In the genomic region with DNA sequence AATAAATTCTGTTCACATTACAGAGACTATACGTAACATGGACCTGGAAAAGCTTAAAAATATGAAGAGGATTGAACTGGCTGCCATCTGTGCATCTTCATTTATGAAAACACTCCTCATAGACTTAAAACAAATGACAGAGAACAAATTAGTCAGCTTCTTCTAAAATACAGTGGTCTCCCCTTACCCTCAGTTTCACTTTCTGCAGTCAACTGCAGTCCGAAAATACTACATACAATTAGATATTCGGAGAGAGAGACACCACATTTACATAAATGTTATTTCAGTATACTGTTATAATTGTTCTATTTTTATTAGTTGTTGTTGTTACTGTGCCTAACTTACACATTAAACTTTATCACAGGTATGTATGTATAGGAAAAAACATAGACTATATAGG, we compare ENCODE assay signal across 1 cellular context.
TF ChIP-seq lines count a peak whose summit lies in the region.

No MANE protein-coding gene starts in this region.

TF ChIP-seq in HepG2, 621 proteins besides CTCF, POLR2A, EP300 and RAD21:
- TF ChIP-seq NR2F2 (IDR thresholded peaks at IDR 0.05; ENCODE audit: borderline replicate concordance, low read depth), result no peak
